ENCODE assay signal across 8 cellular contexts in the genomic region with DNA sequence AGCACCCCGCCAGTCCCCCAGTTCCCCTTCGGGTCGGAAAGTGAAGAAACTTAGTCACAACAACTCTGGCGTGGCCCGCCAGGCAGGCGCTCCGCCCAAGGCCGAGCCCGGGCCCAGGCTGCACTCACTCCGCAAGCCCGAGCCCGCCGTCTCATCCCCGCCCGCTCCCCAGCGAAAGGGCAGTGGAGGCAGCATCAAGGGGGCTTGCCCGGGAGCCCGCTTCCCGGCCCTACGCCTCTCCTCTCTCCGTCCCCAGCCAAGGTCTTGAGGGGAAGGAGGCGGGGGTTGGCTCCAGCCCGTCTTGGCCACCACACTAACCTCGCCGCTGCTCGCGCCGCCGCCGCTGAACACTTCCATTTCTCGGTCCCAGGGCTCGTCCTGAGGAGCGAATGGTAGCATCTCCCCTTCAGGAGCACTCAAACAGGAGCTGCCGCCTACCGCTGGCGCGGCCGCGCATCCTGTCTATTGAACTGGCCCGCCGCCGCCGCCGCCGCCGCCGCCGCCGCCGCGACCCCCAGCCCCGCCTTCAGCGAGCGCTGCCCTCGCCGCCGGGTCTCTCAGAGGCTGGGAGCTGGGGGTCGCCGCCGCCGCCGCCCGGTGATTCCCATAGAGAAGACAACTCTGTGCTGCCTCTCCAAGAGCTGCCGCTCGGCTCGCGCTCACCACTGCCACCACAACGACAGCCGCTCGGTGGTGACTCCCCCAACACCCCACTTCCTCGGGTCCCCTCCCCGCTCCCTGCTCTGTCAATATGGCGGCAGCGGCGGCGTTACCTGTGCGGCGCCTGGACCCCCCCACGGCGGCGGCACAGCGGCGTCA. TPM values are rescaled to one million over a fixed set of nuclear protein-coding genes. Genes with fewer than 3 reads are reported as not detected.
A peak's percentile ranks its signal among the peaks of the same experiment; 100 is the strongest.
DNase-seq lines count a peak whose midpoint lies in the region; ATAC-seq, FAIRE-seq and TF ChIP-seq lines count a peak whose summit lies in the region.

TSS of gene RPS6KA6 (minus strand) at position 699 of the 819 bp plus-strand sequence. CDS start at position 399, 300 bp downstream.

- H3K27me3 ChIP-seq in small intestine (ENCODE audit: control insufficient read depth in 2 of 2, insufficient read depth in 2 of 2, low read length in 2 of 2): no peaks in the 10 kb centered on the region

- DNase-seq in D341Med (ENCODE audit: low spot score) (peak; percentile 53), NCI-H2196 (lab: John Stamatoyannopoulos, UW; ENCODE audit: unreplicated experiment) (peak; percentile 32), astrocyte of the spinal cord (ENCODE audit: low read depth, low spot score) (peak; percentile 17), iPS-NIHi7 (ENCODE audit: extremely low spot score) (peak; percentile 34), small intestine (peak; percentile 10), HPDE6-E6E7 (ENCODE audit: extremely low spot score) (no peak)
- no peak for DNase-seq in effector memory CD8-positive, alpha-beta T cell

- H3K4me1 Mint-ChIP-seq in effector memory CD8-positive, alpha-beta T cell (ENCODE audit: low read depth in 2 of 2): no peaks in the 10 kb centered on the region

- H3K27ac Mint-ChIP-seq in effector memory CD8-positive, alpha-beta T cell: no peak within 1 kb of the TSS

- H3K36me3 ChIP-seq in small intestine (ENCODE audit: control insufficient read depth in 2 of 2, insufficient read depth in 2 of 2, low read length in 2 of 2): no peaks in the 10 kb centered on the region

- no peaks in the 10 kb centered on the region for H3K9me3 ChIP-seq in small intestine (ENCODE audit: control insufficient read depth, low read depth)

- H3K27ac ChIP-seq in small intestine (ENCODE audit: low read depth in 1 of 2, low read length in 1 of 2): peak within 1 kb of the TSS; percentile 28 to 49

- H3K27me3 Mint-ChIP-seq in effector memory CD8-positive, alpha-beta T cell: no peaks in the 10 kb centered on the region

- no peak for FAIRE-seq in small intestine (lab: Jason Lieb, UNC)

- ATAC-seq in GM21619 (IDR thresholded peaks at IDR 0.05; ENCODE audit: unreplicated experiment): peak; percentile 47
- ATAC-seq in effector memory CD8-positive, alpha-beta T cell (replicated peaks): no peak

- peak within 1 kb of the TSS; percentile 57 for H3K4me3 ChIP-seq in astrocyte of the spinal cord (ENCODE audit: low read depth, low read length)
- H3K4me3 ChIP-seq in small intestine (ENCODE audit: low read depth in 1 of 2, low read length in 2 of 2): peak within 1 kb of the TSS; percentile 40 to 56

- H3K4me3 Mint-ChIP-seq in effector memory CD8-positive, alpha-beta T cell: no peak within 1 kb of the TSS

- peaks cover 5 to 8% of the 10 kb centered on the region in 2 donors for H3K9me3 Mint-ChIP-seq in effector memory CD8-positive, alpha-beta T cell

- TF ChIP-seq CTCF in astrocyte of the spinal cord (IDR thresholded peaks at IDR 0.05; ENCODE audit: low read depth, low read length): no peak

- H3K4me1 ChIP-seq in small intestine (ENCODE audit: control insufficient read depth in 2 of 2, insufficient read depth in 1 of 2, low read depth in 1 of 2, low read length in 1 of 2): no peaks in the 10 kb centered on the region

- 1 to 45% (median 17%) methylated on average over 27 to 82 of the region's 83 CpGs for WGBS in small intestine, 3 donors

- in situ Hi-C loops in astrocyte of the spinal cord (cut with HindIII; ENCODE audit: low sequenced_read_pairs): no loop called here

- no peaks in the 10 kb centered on the region for H3K36me3 Mint-ChIP-seq in effector memory CD8-positive, alpha-beta T cell (ENCODE audit: insufficient read depth)

RNA-seq across cellular contexts. Expression of gene RPS6KA6, which starts in this region (rescaled TPM):
- 1 to 10 TPM; 2.2 to 4.0 (median 3.5) TPM for polyA plus RNA-seq in small intestine

Comparison
In these comparisons a context has a peak if more than half of its experiments do, and no peak if none do; other contexts are left out.
1. DNase-seq: peak in D341Med (single experiment), NCI-H2196 (single experiment), astrocyte of the spinal cord (single experiment), iPS-NIHi7 (single experiment) and small intestine (single experiment); none in HPDE6-E6E7 (single experiment) and effector memory CD8-positive, alpha-beta T cell (0 of 3).